11 cellular contexts compared by ENCODE assay signal in the genomic region with DNA sequence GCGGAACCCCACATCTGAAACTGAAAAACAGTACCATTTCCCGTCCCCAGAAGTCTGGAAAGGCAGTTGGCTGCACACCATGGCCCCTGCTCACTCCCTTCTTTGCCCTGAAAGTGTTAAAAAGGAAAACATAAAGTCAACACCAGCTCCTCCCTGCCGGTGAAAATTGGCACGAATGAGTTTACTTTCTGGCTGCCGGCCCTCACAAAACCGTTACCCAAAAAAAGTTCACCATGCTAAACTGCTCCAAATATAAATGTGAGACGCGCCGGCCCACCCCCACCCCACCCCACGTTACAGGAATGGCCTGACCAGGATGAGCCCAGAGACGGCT. TPM values are rescaled to one million over a fixed set of nuclear protein-coding genes. Genes with fewer than 3 reads are reported as not detected.
DNase-seq lines count a peak whose midpoint lies in the region; ATAC-seq and TF ChIP-seq lines count a peak whose summit lies in the region.
"Had no signal": no experiment of that assay in that cellular context is flagged by ENCODE, and none has a peak within 500 bp of the region (broad histone marks: within the 10 kb centered on the region; RNA-seq: fewer than 3 reads in every experiment).

No MANE protein-coding gene starts in this region.

- peaks cover 9% of the 10 kb centered on the region for H3K4me1 Mint-ChIP-seq in activated T-cell treated with anti-CD3 and anti-CD28 coated beads, Interleukin-2, amount 50 U/mL, for 24 hours (ENCODE audit: low read depth)
- H3K4me1 Mint-ChIP-seq in effector memory CD8-positive, alpha-beta T cell (ENCODE audit: low read depth in 2 of 2), result peaks cover 0 to 5% of the 10 kb centered on the region in 2 donors
- peaks cover 35% of the 10 kb centered on the region for H3K4me1 Mint-ChIP-seq in mesothelial cell of epicardium
- H3K4me1 Mint-ChIP-seq in CD14-positive monocyte, result no peaks in the 10 kb centered on the region

- H3K27ac Mint-ChIP-seq in activated T-cell treated with anti-CD3 and anti-CD28 coated beads, Interleukin-2, amount 50 U/mL, for 24 hours, result no peak overlapping the region
- no peak overlapping the region for H3K27ac Mint-ChIP-seq in effector memory CD8-positive, alpha-beta T cell
- H3K27ac Mint-ChIP-seq in mesothelial cell of epicardium, result peak overlapping the region; percentile 73
- peak overlapping the region in 1 of 7 donors; percentile 1 for H3K27ac Mint-ChIP-seq in CD14-positive monocyte
- H3K27ac Mint-ChIP-seq: T-helper 1 cell treated with Interleukin-12 subunit alpha and Interleukin-12 subunit beta and Interleukin-4 antibody, amounts not matched to agents 30 μg/mL and 1 μg/mL, for 36 hours had no signal

- intact Hi-C loops in CD14-positive monocyte (cut with micrococcal nuclease), result no loop called here

- no peak for TF ChIP-seq EP300 in upper lobe of left lung (IDR thresholded peaks at IDR 0.05)

- H3K4me3 Mint-ChIP-seq in activated T-cell treated with anti-CD3 and anti-CD28 coated beads, Interleukin-2, amount 50 U/mL, for 24 hours, result peak overlapping the region; percentile 23
- peak overlapping the region; percentile 2 to 45 for H3K4me3 Mint-ChIP-seq in effector memory CD8-positive, alpha-beta T cell
- H3K4me3 Mint-ChIP-seq in mesothelial cell of epicardium (peak overlapping the region; percentile 76), CD14-positive monocyte (peak overlapping the region in 1 of 2 donors; percentile 82)
- H3K4me3 Mint-ChIP-seq: T-helper 1 cell treated with Interleukin-12 subunit alpha and Interleukin-12 subunit beta and Interleukin-4 antibody, amounts not matched to agents 30 μg/mL and 1 μg/mL, for 36 hours had no signal

- no peaks in the 10 kb centered on the region for H3K9me3 Mint-ChIP-seq in activated T-cell treated with anti-CD3 and anti-CD28 coated beads, Interleukin-2, amount 50 U/mL, for 24 hours
- no peaks in the 10 kb centered on the region for H3K9me3 Mint-ChIP-seq in effector memory CD8-positive, alpha-beta T cell
- H3K9me3 Mint-ChIP-seq in mesothelial cell of epicardium (no peaks in the 10 kb centered on the region), CD14-positive monocyte (peaks cover 0 to 23% (median 5%) of the 10 kb centered on the region in 7 donors)
- H3K9me3 Mint-ChIP-seq: T-helper 1 cell treated with Interleukin-12 subunit alpha and Interleukin-12 subunit beta and Interleukin-4 antibody, amounts not matched to agents 30 μg/mL and 1 μg/mL, for 36 hours had no signal

- peak overlapping the region in 1 of 4 donors; percentile 82 for H3K27ac ChIP-seq in upper lobe of left lung

- H3K4me3 ChIP-seq in upper lobe of left lung, result peak overlapping the region; percentile 53 to 78 (median 70)

- no peak for ATAC-seq in effector memory CD8-positive, alpha-beta T cell (replicated peaks)
- ATAC-seq in upper lobe of left lung (ENCODE audit: low FRiP score in 2 of 2), result no peak

- H3K36me3 ChIP-seq in upper lobe of left lung, result no peaks in the 10 kb centered on the region

- no peaks in the 10 kb centered on the region for H3K27me3 ChIP-seq in upper lobe of left lung

- no peaks in the 10 kb centered on the region for H3K36me3 Mint-ChIP-seq in activated T-cell treated with anti-CD3 and anti-CD28 coated beads, Interleukin-2, amount 50 U/mL, for 24 hours (ENCODE audit: low read depth)
- no peaks in the 10 kb centered on the region for H3K36me3 Mint-ChIP-seq in effector memory CD8-positive, alpha-beta T cell (ENCODE audit: insufficient read depth)
- H3K36me3 Mint-ChIP-seq in mesothelial cell of epicardium, result no peaks in the 10 kb centered on the region
- no peaks in the 10 kb centered on the region for H3K36me3 Mint-ChIP-seq in CD14-positive monocyte

- TF ChIP-seq POLR2A in upper lobe of left lung (IDR thresholded peaks at IDR 0.05), result no peak

- H3K4me1 ChIP-seq in upper lobe of left lung, result peaks cover 0 to 24% (median 5%) of the 10 kb centered on the region in 4 donors

- no peaks in the 10 kb centered on the region for H3K9me3 ChIP-seq in upper lobe of left lung

- 36 to 38% methylated on average over 11 of the region's 11 CpGs for WGBS in upper lobe of left lung, 2 donors

- no peak for TF ChIP-seq CTCF in mesothelial cell of epicardium (IDR thresholded peaks at IDR 0.05; ENCODE audit: unreplicated experiment)
- no peak for TF ChIP-seq CTCF in upper lobe of left lung (IDR thresholded peaks at IDR 0.05)
- no peak for TF ChIP-seq CTCF in CD14-positive monocyte (IDR thresholded peaks at IDR 0.05)

- no peak for DNase-seq in activated T-cell treated with anti-CD3 and anti-CD28 coated beads, Interleukin-2, amount 50 U/mL, for 24 hours
- DNase-seq in activated T-cell treated with anti-CD3 and anti-CD28 coated beads, Interleukin-2, amount 50 U/mL, for 48 hours, result no peak
- DNase-seq in effector memory CD8-positive, alpha-beta T cell, result no peak
- DNase-seq in mesothelial cell of epicardium (ENCODE audit: low spot score in 2 of 2, unreplicated experiment in 2 of 2) (no peak), upper lobe of left lung (no peak), NCI-H2196 (lab: John Stamatoyannopoulos, UW; ENCODE audit: unreplicated experiment) (no peak), DMS153 (lab: John Stamatoyannopoulos, UW) (no peak), CD14-positive monocyte (ENCODE audit: low spot score) (no peak)
- DNase-seq: AML-193; stimulated activated CD4-positive, alpha-beta T cell treated with anti-CD3 and anti-CD28 coated beads, Interleukin-15, amount 100 ng/mL, for 24 hours had no signal

- H3K27me3 Mint-ChIP-seq in activated T-cell treated with anti-CD3 and anti-CD28 coated beads, Interleukin-2, amount 50 U/mL, for 24 hours, result peaks cover 57% of the 10 kb centered on the region
- peaks cover 50 to 67% of the 10 kb centered on the region in 2 donors for H3K27me3 Mint-ChIP-seq in effector memory CD8-positive, alpha-beta T cell
- peaks cover 9% of the 10 kb centered on the region for H3K27me3 Mint-ChIP-seq in mesothelial cell of epicardium (ENCODE audit: low read depth)
- H3K27me3 Mint-ChIP-seq in CD14-positive monocyte (ENCODE audit: low read depth in 3 of 3), result peaks cover 34 to 56% (median 40%) of the 10 kb centered on the region in 3 donors

RNA-seq across cellular contexts. Expression of gene DIP2C, which starts 1.2 kb away (rescaled TPM):
- total RNA-seq in mesothelial cell of epicardium (30.3 to 30.8 TPM (median 30.6 TPM) in 3 replicates), upper lobe of left lung (10 to 100 TPM; 11.6 to 32.5 (median 14.7) TPM)
- not detected for polyA plus RNA-seq in CD14-positive monocyte
